In the genomic region with DNA sequence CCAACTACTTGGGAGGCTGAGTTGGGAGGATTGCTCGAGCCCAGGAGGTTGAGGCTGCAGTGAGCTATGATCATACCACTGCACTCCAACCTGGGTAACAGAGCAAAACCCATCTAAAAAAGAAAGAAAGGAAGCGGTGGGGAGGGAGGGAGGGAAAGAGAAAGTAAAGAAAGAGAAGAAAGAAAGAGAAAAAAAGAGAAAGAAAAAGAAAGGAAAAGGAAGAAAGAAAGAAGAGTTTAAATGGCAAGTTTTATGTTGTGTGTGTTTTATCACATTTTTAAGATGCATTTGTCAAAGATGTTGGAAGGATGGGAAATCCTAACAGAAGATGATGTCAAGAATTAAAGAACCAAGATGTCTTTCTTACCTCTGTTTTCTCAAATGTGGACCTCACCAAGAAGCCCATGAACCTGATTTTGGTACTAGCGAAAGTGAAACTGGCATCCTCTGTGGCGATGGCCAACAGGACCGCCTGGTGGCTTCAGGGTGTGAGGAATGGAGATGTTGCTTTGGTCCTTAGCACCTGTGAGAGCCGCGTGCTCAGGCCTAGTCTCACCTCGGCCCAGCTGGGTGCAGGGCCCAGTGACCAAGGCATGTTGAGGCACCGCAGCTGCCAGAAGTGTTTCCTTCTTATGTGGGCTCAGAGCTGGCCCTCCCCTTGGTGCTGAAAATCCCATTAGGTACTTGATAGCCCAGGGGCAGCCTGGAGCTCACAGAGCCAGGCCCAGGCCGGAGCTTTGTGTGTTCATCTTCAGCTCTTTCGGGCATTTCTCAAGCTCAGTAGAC, we compare ENCODE assay signal across 1 cellular context.
TF ChIP-seq lines count a peak whose summit lies in the region.

No MANE protein-coding gene starts in this region.

TF ChIP-seq in HEK293, 187 proteins besides CTCF, POLR2A, EP300 and RAD21:
- TF ChIP-seq, protein P1, sequence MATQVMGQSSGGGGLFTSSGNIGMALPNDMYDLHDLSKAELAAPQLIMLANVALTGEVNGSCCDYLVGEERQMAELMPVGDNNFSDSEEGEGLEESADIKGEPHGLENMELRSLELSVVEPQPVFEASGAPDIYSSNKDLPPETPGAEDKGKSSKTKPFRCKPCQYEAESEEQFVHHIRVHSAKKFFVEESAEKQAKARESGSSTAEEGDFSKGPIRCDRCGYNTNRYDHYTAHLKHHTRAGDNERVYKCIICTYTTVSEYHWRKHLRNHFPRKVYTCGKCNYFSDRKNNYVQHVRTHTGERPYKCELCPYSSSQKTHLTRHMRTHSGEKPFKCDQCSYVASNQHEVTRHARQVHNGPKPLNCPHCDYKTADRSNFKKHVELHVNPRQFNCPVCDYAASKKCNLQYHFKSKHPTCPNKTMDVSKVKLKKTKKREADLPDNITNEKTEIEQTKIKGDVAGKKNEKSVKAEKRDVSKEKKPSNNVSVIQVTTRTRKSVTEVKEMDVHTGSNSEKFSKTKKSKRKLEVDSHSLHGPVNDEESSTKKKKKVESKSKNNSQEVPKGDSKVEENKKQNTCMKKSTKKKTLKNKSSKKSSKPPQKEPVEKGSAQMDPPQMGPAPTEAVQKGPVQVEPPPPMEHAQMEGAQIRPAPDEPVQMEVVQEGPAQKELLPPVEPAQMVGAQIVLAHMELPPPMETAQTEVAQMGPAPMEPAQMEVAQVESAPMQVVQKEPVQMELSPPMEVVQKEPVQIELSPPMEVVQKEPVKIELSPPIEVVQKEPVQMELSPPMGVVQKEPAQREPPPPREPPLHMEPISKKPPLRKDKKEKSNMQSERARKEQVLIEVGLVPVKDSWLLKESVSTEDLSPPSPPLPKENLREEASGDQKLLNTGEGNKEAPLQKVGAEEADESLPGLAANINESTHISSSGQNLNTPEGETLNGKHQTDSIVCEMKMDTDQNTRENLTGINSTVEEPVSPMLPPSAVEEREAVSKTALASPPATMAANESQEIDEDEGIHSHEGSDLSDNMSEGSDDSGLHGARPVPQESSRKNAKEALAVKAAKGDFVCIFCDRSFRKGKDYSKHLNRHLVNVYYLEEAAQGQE (tag by site-specific recombination; IDR thresholded peaks at IDR 0.05), result peak; percentile 78
- TF ChIP-seq PRDM1 (tag by site-specific recombination; IDR thresholded peaks at IDR 0.05), result peak; percentile 92
- no peak for TF ChIP-seq ZNF221 (tag by site-specific recombination; IDR thresholded peaks at IDR 0.05; ENCODE audit: borderline replicate concordance)
